ENCODE assay signal across 19 cellular contexts in the genomic region with DNA sequence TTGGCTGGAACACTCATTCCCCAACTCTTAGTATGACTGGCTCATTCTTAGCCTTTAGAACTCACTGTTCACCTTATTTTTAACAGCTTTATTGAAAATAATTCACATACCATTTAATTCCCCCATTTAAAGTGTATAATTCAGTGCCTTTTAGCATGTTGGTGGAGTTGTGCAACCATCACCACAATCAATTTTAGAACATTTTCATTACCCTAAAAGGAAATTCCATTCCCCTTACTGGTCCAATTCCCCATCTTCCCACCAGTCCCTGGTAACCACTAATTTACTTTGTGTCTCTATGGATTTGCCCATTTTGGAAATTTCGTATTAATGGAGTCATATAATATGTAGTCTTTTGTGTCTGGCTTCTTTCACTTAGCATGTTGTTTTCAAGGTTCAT. TPM values are rescaled to one million over a fixed set of nuclear protein-coding genes. Genes with fewer than 3 reads are reported as not detected.
DNase-seq lines count a peak whose midpoint lies in the region; ATAC-seq and TF ChIP-seq lines count a peak whose summit lies in the region.
"Had no signal": no experiment of that assay in that cellular context is flagged by ENCODE, and none has a peak within 500 bp of the region (broad histone marks: within the 10 kb centered on the region; RNA-seq: fewer than 3 reads in every experiment).

No MANE protein-coding gene starts in this region.

- peak; percentile 35 for DNase-seq in EL
- peak; percentile 16 for DNase-seq in NCI-H226
- peak; percentile 52 for DNase-seq in fibroblast of pulmonary artery (ENCODE audit: low read depth)
- DNase-seq in ovary = no peak
- no peak for DNase-seq in NCI-H524 treated with DMSO at 0.1 percent for 48 hours (lab: John Stamatoyannopoulos, UW)
- DNase-seq: C1 segment of cervical spinal cord, DMS53, GOT3, Karpas-422, NCI-H1694, NCI-H2081 treated with DMSO at 0.1 percent for 48 hours, NCI-H2171 treated with DMSO at 0.1 percent for 48 hours, NCI-H446, NCI-H526 treated with DMSO at 0.1 percent for 48 hours, OCI-M1 had no signal

- no peaks in the 10 kb centered on the region for H3K27me3 ChIP-seq in ovary

- H3K4me1 ChIP-seq in ovary (ENCODE audit: insufficient read depth) = no peaks in the 10 kb centered on the region

- 74 to 79% (median 77%) methylated on average over 1 of the region's 1 CpG for WGBS in ovary, 3 donors

- H3K4me3 ChIP-seq in fibroblast of pulmonary artery (replicated peaks; ENCODE audit: low read depth, low read length) (no peak overlapping the region), ovary (no peak overlapping the region)

- no peak for TF ChIP-seq EP300 in ovary (IDR thresholded peaks at IDR 0.05)

- intact Hi-C loops in ovary (cut with DNase I) = no loop called here

- ATAC-seq in GM18870 (IDR thresholded peaks at IDR 0.05; ENCODE audit: unreplicated experiment) = no peak
- no peak for ATAC-seq in HG02938 (IDR thresholded peaks at IDR 0.05; ENCODE audit: unreplicated experiment)
- ATAC-seq: Right ventricle myocardium inferior had no signal

- peaks cover 0 to 5% of the 10 kb centered on the region in 2 donors for H3K9me3 ChIP-seq in ovary

- no peak overlapping the region for H3K27ac ChIP-seq in ovary

- TF ChIP-seq CTCF in fibroblast of pulmonary artery (IDR thresholded peaks at IDR 0.05; ENCODE audit: low read length, missing control alignments) (no peak), ovary (IDR thresholded peaks at IDR 0.05) (no peak)

- no peaks in the 10 kb centered on the region for H3K36me3 ChIP-seq in ovary

- TF ChIP-seq POLR2A in ovary (IDR thresholded peaks at IDR 0.05) = no peak

RNA-seq across cellular contexts. Expression of a gene that starts 19.7 kb away (rescaled TPM):
- 1 to 10 TPM; 1.2 to 9.2 (median 4.4) TPM for total RNA-seq in ovary
- 1 to 10 TPM; 1.4 to 6.9 TPM for polyA plus RNA-seq in ovary
- total RNA-seq: SK-MEL-5 had no signal

Comparison
In these comparisons a context has a peak if more than half of its experiments do, and no peak if none do; other contexts are left out.
1. DNase-seq: peak in EL (single experiment), NCI-H226 (single experiment) and fibroblast of pulmonary artery (single experiment); none in ovary (0 of 5) and NCI-H524 treated with DMSO at 0.1 percent for 48 hours (single experiment).